In the genomic region with DNA sequence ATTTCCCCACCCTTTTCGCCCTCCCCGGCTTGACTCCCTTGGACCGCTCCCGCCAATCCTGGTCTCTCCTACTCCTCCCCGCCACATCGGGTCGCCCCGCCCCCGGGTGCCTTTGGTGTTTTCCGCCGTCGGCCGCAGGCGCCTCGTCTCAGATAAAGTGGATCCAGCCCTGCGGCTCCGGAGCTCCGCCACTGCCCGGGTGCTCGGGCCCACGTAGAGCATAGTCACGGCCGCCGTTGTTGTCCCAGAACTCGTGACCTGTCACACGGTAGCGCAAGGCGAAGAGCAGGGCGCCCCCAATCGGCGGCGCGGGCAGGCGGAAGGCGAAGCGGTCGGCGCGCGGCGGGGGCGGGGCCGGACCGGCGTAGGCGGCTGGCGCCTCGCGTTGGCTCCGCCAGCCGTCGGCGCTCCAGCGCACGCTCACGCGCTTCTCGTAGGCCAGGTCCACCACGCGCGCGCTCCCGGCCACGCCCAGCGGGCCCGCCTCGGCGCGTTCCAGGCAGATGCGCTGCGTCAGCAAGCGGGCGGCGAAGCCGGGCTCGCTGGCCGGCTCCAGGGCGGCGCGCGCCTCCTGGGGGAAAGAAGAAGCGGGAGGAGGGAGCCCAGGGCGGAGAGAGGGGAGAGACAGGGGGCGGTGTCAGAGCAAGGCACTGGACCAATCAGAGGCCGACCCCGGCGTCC, we compare ENCODE assay signal across 1 cellular context.
TF ChIP-seq lines count a peak whose summit lies in the region.

No MANE protein-coding gene starts in this region.

TF ChIP-seq in HepG2, 621 proteins besides CTCF, POLR2A, EP300 and RAD21 (continued from another document and continues in another):
- peak; percentile 58 for TF ChIP-seq MTA1 (CRISPR knock-in tag; IDR thresholded peaks at IDR 0.05; ENCODE audit: borderline replicate concordance)
- peak; percentile 93 for TF ChIP-seq ZNF788 (CRISPR knock-in tag; IDR thresholded peaks at IDR 0.05; ENCODE audit: borderline replicate concordance)
- TF ChIP-seq, protein P1, sequence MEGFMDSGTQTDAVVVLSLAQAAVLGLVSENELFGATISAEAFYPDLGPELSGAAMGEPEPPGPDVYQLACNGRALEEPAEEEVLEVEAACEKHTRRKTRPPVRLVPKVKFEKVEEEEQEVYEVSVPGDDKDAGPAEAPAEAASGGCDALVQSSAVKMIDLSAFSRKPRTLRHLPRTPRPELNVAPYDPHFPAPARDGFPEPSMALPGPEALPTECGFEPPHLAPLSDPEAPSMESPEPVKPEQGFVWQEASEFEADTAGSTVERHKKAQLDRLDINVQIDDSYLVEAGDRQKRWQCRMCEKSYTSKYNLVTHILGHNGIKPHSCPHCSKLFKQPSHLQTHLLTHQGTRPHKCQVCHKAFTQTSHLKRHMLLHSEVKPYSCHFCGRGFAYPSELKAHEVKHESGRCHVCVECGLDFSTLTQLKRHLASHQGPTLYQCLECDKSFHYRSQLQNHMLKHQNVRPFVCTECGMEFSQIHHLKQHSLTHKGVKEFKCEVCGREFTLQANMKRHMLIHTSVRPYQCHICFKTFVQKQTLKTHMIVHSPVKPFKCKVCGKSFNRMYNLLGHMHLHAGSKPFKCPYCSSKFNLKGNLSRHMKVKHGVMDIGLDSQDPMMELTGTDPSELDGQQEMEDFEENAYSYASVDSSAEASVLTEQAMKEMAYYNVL (CRISPR knock-in tag; IDR thresholded peaks at IDR 0.05; ENCODE audit: borderline replicate concordance), result peak; percentile 25; the same call in 1 of the 2 replicates
- TF ChIP-seq EHMT2 (IDR thresholded peaks at IDR 0.05; ENCODE audit: borderline replicate concordance, low read depth, low read length), result no peak
- no peak for TF ChIP-seq CEBPB (IDR thresholded peaks at IDR 0.05; ENCODE audit: borderline replicate concordance, low read depth, low read length)
- no peak for TF ChIP-seq ZNF225 (CRISPR knock-in tag; IDR thresholded peaks at IDR 0.05)
- TF ChIP-seq ZNF33B (CRISPR knock-in tag; IDR thresholded peaks at IDR 0.05), result peak; percentile 39; the same call in 1 of the 2 replicates
- no peak for TF ChIP-seq GFI1 (CRISPR knock-in tag; IDR thresholded peaks at IDR 0.05; ENCODE audit: borderline replicate concordance)
- TF ChIP-seq EED (CRISPR knock-in tag; IDR thresholded peaks at IDR 0.05), result no peak; the same call in 1 of the 2 replicates
- peak; percentile 91; the same call in 1 of the 2 replicates for TF ChIP-seq MZF1 (CRISPR knock-in tag; IDR thresholded peaks at IDR 0.05; ENCODE audit: borderline replicate concordance)
- TF ChIP-seq ZSCAN9 (CRISPR knock-in tag; IDR thresholded peaks at IDR 0.05; ENCODE audit: borderline replicate concordance), result peak; percentile 41; the same call in 1 of the 2 replicates
- peak; percentile 70 for TF ChIP-seq FOSL2 (CRISPR knock-in tag; IDR thresholded peaks at IDR 0.05)
- TF ChIP-seq NR2C2 (CRISPR knock-in tag; IDR thresholded peaks at IDR 0.05; ENCODE audit: borderline replicate concordance), result peak; percentile 60; the same call in 1 of the 2 replicates
- TF ChIP-seq, protein P2, sequence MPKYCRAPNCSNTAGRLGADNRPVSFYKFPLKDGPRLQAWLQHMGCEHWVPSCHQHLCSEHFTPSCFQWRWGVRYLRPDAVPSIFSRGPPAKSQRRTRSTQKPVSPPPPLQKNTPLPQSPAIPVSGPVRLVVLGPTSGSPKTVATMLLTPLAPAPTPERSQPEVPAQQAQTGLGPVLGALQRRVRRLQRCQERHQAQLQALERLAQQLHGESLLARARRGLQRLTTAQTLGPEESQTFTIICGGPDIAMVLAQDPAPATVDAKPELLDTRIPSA (CRISPR knock-in tag; IDR thresholded peaks at IDR 0.05; ENCODE audit: borderline replicate concordance), result no peak
- TF ChIP-seq ZNF264 (CRISPR knock-in tag; IDR thresholded peaks at IDR 0.05), result peak; percentile 63; the same call in 1 of the 2 replicates
- peak; percentile 28; the same call in 1 of the 2 replicates for TF ChIP-seq NFKB2 (CRISPR knock-in tag; IDR thresholded peaks at IDR 0.05; ENCODE audit: borderline replicate concordance)
- TF ChIP-seq, protein P3, sequence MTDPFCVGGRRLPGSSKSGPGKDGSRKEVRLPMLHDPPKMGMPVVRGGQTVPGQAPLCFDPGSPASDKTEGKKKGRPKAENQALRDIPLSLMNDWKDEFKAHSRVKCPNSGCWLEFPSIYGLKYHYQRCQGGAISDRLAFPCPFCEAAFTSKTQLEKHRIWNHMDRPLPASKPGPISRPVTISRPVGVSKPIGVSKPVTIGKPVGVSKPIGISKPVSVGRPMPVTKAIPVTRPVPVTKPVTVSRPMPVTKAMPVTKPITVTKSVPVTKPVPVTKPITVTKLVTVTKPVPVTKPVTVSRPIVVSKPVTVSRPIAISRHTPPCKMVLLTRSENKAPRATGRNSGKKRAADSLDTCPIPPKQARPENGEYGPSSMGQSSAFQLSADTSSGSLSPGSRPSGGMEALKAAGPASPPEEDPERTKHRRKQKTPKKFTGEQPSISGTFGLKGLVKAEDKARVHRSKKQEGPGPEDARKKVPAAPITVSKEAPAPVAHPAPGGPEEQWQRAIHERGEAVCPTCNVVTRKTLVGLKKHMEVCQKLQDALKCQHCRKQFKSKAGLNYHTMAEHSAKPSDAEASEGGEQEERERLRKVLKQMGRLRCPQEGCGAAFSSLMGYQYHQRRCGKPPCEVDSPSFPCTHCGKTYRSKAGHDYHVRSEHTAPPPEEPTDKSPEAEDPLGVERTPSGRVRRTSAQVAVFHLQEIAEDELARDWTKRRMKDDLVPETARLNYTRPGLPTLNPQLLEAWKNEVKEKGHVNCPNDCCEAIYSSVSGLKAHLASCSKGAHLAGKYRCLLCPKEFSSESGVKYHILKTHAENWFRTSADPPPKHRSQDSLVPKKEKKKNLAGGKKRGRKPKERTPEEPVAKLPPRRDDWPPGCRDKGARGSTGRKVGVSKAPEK (CRISPR knock-in tag; IDR thresholded peaks at IDR 0.05; ENCODE audit: borderline replicate concordance), result no peak
- peak; percentile 82 for TF ChIP-seq BORCS8-MEF2B (CRISPR knock-in tag; IDR thresholded peaks at IDR 0.05)
- TF ChIP-seq ZNF746 (CRISPR knock-in tag; IDR thresholded peaks at IDR 0.05), result no peak
- TF ChIP-seq, protein P4, sequence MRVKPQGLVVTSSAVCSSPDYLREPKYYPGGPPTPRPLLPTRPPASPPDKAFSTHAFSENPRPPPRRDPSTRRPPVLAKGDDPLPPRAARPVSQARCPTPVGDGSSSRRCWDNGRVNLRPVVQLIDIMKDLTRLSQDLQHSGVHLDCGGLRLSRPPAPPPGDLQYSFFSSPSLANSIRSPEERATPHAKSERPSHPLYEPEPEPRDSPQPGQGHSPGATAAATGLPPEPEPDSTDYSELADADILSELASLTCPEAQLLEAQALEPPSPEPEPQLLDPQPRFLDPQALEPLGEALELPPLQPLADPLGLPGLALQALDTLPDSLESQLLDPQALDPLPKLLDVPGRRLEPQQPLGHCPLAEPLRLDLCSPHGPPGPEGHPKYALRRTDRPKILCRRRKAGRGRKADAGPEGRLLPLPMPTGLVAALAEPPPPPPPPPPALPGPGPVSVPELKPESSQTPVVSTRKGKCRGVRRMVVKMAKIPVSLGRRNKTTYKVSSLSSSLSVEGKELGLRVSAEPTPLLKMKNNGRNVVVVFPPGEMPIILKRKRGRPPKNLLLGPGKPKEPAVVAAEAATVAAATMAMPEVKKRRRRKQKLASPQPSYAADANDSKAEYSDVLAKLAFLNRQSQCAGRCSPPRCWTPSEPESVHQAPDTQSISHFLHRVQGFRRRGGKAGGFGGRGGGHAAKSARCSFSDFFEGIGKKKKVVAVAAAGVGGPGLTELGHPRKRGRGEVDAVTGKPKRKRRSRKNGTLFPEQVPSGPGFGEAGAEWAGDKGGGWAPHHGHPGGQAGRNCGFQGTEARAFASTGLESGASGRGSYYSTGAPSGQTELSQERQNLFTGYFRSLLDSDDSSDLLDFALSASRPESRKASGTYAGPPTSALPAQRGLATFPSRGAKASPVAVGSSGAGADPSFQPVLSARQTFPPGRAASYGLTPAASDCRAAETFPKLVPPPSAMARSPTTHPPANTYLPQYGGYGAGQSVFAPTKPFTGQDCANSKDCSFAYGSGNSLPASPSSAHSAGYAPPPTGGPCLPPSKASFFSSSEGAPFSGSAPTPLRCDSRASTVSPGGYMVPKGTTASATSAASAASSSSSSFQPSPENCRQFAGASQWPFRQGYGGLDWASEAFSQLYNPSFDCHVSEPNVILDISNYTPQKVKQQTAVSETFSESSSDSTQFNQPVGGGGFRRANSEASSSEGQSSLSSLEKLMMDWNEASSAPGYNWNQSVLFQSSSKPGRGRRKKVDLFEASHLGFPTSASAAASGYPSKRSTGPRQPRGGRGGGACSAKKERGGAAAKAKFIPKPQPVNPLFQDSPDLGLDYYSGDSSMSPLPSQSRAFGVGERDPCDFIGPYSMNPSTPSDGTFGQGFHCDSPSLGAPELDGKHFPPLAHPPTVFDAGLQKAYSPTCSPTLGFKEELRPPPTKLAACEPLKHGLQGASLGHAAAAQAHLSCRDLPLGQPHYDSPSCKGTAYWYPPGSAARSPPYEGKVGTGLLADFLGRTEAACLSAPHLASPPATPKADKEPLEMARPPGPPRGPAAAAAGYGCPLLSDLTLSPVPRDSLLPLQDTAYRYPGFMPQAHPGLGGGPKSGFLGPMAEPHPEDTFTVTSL (CRISPR knock-in tag; IDR thresholded peaks at IDR 0.05; ENCODE audit: borderline replicate concordance), result no peak
- TF ChIP-seq HMG20A (CRISPR knock-in tag; IDR thresholded peaks at IDR 0.05; ENCODE audit: borderline replicate concordance), result peak; percentile 28; the same call in 1 of the 2 replicates
- TF ChIP-seq ZNF260 (CRISPR knock-in tag; IDR thresholded peaks at IDR 0.05; ENCODE audit: borderline replicate concordance, low read depth), result no peak
- TF ChIP-seq MBNL3 (CRISPR knock-in tag; conservative IDR thresholded peaks at IDR 0.05), result no peak
- peak; percentile 90 for TF ChIP-seq PTBP1 (IDR thresholded peaks at IDR 0.05; ENCODE audit: low read depth, low read length, poor library complexity, severe bottlenecking)
- TF ChIP-seq ZZZ3 (CRISPR knock-in tag; IDR thresholded peaks at IDR 0.05; ENCODE audit: borderline replicate concordance), result no peak; the same call in 1 of the 2 replicates
- TF ChIP-seq, protein P5, sequence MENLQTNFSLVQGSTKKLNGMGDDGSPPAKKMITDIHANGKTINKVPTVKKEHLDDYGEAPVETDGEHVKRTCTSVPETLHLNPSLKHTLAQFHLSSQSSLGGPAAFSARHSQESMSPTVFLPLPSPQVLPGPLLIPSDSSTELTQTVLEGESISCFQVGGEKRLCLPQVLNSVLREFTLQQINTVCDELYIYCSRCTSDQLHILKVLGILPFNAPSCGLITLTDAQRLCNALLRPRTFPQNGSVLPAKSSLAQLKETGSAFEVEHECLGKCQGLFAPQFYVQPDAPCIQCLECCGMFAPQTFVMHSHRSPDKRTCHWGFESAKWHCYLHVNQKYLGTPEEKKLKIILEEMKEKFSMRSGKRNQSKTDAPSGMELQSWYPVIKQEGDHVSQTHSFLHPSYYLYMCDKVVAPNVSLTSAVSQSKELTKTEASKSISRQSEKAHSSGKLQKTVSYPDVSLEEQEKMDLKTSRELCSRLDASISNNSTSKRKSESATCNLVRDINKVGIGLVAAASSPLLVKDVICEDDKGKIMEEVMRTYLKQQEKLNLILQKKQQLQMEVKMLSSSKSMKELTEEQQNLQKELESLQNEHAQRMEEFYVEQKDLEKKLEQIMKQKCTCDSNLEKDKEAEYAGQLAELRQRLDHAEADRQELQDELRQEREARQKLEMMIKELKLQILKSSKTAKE (CRISPR knock-in tag; IDR thresholded peaks at IDR 0.05; ENCODE audit: borderline replicate concordance), result no peak
- peak; percentile 78; the same call in 1 of the 2 replicates for TF ChIP-seq ZNF768 (CRISPR knock-in tag; IDR thresholded peaks at IDR 0.05)
- peak; percentile 51; the same call in 1 of the 2 replicates for TF ChIP-seq HIVEP1 (CRISPR knock-in tag; IDR thresholded peaks at IDR 0.05)
- TF ChIP-seq, protein P6, sequence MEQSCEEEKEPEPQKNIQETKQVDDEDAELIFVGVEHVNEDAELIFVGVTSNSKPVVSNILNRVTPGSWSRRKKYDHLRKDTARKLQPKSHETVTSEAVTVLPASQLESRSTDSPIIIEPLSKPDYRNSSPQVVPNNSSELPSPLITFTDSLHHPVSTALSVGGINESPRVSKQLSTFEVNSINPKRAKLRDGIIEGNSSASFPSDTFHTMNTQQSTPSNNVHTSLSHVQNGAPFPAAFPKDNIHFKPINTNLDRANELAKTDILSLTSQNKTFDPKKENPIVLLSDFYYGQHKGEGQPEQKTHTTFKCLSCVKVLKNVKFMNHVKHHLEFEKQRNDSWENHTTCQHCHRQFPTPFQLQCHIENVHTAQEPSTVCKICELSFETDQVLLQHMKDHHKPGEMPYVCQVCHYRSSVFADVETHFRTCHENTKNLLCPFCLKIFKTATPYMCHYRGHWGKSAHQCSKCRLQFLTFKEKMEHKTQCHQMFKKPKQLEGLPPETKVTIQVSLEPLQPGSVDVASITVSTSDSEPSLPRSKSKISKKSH (CRISPR knock-in tag; IDR thresholded peaks at IDR 0.05; ENCODE audit: borderline replicate concordance), result no peak; the same call in 1 of the 2 replicates
- no peak for TF ChIP-seq ZNF629 (CRISPR knock-in tag; conservative IDR thresholded peaks at IDR 0.05)
- TF ChIP-seq, protein P7, sequence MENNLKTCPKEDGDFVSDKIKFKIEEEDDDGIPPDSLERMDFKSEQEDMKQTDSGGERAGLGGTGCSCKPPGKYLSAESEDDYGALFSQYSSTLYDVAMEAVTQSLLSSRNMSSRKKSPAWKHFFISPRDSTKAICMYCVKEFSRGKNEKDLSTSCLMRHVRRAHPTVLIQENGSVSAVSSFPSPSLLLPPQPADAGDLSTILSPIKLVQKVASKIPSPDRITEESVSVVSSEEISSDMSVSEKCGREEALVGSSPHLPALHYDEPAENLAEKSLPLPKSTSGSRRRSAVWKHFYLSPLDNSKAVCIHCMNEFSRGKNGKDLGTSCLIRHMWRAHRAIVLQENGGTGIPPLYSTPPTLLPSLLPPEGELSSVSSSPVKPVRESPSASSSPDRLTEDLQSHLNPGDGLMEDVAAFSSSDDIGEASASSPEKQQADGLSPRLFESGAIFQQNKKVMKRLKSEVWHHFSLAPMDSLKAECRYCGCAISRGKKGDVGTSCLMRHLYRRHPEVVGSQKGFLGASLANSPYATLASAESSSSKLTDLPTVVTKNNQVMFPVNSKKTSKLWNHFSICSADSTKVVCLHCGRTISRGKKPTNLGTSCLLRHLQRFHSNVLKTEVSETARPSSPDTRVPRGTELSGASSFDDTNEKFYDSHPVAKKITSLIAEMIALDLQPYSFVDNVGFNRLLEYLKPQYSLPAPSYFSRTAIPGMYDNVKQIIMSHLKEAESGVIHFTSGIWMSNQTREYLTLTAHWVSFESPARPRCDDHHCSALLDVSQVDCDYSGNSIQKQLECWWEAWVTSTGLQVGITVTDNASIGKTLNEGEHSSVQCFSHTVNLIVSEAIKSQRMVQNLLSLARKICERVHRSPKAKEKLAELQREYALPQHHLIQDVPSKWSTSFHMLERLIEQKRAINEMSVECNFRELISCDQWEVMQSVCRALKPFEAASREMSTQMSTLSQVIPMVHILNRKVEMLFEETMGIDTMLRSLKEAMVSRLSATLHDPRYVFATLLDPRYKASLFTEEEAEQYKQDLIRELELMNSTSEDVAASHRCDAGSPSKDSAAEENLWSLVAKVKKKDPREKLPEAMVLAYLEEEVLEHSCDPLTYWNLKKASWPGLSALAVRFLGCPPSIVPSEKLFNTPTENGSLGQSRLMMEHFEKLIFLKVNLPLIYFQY (CRISPR knock-in tag; IDR thresholded peaks at IDR 0.05; ENCODE audit: borderline replicate concordance), result peak; percentile 76
- peak; percentile 92 for TF ChIP-seq CENPT (CRISPR knock-in tag; IDR thresholded peaks at IDR 0.05; ENCODE audit: low read depth)
- peak; percentile 77 for TF ChIP-seq TCF7 (IDR thresholded peaks at IDR 0.05; ENCODE audit: low read depth)
- peak; percentile 99 for TF ChIP-seq ZNF441 (CRISPR knock-in tag; IDR thresholded peaks at IDR 0.05; ENCODE audit: borderline replicate concordance)
- peak; percentile 96 for TF ChIP-seq ZNF724P (CRISPR knock-in tag; IDR thresholded peaks at IDR 0.05; ENCODE audit: borderline replicate concordance)
- peak; percentile 81 for TF ChIP-seq KDM3A (CRISPR knock-in tag; IDR thresholded peaks at IDR 0.05; ENCODE audit: low read depth)
- no peak for TF ChIP-seq ZNF326 (CRISPR knock-in tag; IDR thresholded peaks at IDR 0.05; ENCODE audit: borderline replicate concordance)
- peak; percentile 60; the same call in 1 of the 2 replicates for TF ChIP-seq HNRNPL (IDR thresholded peaks at IDR 0.05; ENCODE audit: low read depth, low read length)
